Comparison of ENCODE assay signal across 13 cellular contexts in genomic region chr9:131411719-131412681, GRCh38. TPM values are rescaled to one million over a fixed set of nuclear protein-coding genes. Genes with fewer than 3 reads are reported as not detected.
A peak's percentile ranks its signal among the peaks of the same experiment; 100 is the strongest.
DNase-seq lines count a peak whose midpoint lies in the region; ATAC-seq and TF ChIP-seq lines count a peak whose summit lies in the region.
"Had no signal": no experiment of that assay in that cellular context is flagged by ENCODE, and none has a peak within 500 bp of the region (broad histone marks: within the 10 kb centered on the region; RNA-seq: fewer than 3 reads in every experiment).

No MANE protein-coding gene starts in this region.

- peak overlapping the region; percentile 50 for H3K27ac ChIP-seq in RWPE1
- H3K27ac ChIP-seq in esophagus muscularis mucosa (replicated peaks in 1 of 4) = peak overlapping the region in 3 of 4 donors; percentile 5 to 99 (median 16)
- peak overlapping the region; percentile 11 for H3K27ac ChIP-seq in psoas muscle
- no peak overlapping the region for H3K27ac ChIP-seq in transverse colon
- H3K27ac ChIP-seq: left lung, suprapubic skin had no signal

- intact Hi-C loops in activated CD4-positive, alpha-beta T cell treated with anti-CD3 and anti-CD28 coated beads for 36 hours (cut with DNase I, micrococcal nuclease) = no loop called here
- intact Hi-C loops in esophagus muscularis mucosa (cut with DNase I) (no loop called here), psoas muscle (cut with DNase I) (no loop called here), lower leg skin (cut with DNase I; ENCODE audit: low total_unique reads) (no loop called here), transverse colon (cut with DNase I; ENCODE audit: low total_unique reads) (no loop called here)

- no peak for ATAC-seq in activated CD4-positive, alpha-beta T cell treated with anti-CD3 and anti-CD28 coated beads for 36 hours
- ATAC-seq in psoas muscle = no peak
- ATAC-seq: left lung had no signal

- H3K36me3 ChIP-seq in esophagus muscularis mucosa (no peaks in the 10 kb centered on the region), psoas muscle (ENCODE audit: insufficient read depth in 1 of 2, low read depth in 1 of 2) (no peaks in the 10 kb centered on the region), transverse colon (no peaks in the 10 kb centered on the region)
- H3K36me3 ChIP-seq: suprapubic skin had no signal

- H3K27ac Mint-ChIP-seq in activated CD4-positive, alpha-beta T cell treated with anti-CD3 and anti-CD28 coated beads for 36 hours = peak overlapping the region; percentile 68

- no peak for DNase-seq in activated CD4-positive, alpha-beta T cell treated with anti-CD3 and anti-CD28 coated beads for 36 hours
- DNase-seq in activated CD4-positive, alpha-beta T cell treated with anti-CD3 and anti-CD28 coated beads for 48 hours = no peak
- DNase-seq in RWPE1 (ENCODE audit: low spot score) (no peak), esophagus muscularis mucosa (ENCODE audit: extremely low spot score) (no peak), psoas muscle (no peak), lower leg skin (ENCODE audit: low spot score in 2 of 2) (no peak), transverse colon (no peak)
- no peak for DNase-seq in stimulated activated naive CD4-positive, alpha-beta T cell (lab: John Stamatoyannopoulos, UW)
- DNase-seq: foreskin melanocyte, KBM-7, left lung, NCI-H2029 had no signal

- no peak for TF ChIP-seq POLR2A in esophagus muscularis mucosa (IDR thresholded peaks at IDR 0.05; ENCODE audit: low read depth)
- TF ChIP-seq POLR2A in lower leg skin (IDR thresholded peaks at IDR 0.05) = no peak
- no peak for TF ChIP-seq POLR2A in transverse colon (IDR thresholded peaks at IDR 0.05)

- H3K4me3 ChIP-seq in esophagus muscularis mucosa (no peak overlapping the region), psoas muscle (no peak overlapping the region), lower leg skin (ENCODE audit: low read depth, poor library complexity, severe bottlenecking) (no peak overlapping the region), transverse colon (no peak overlapping the region)
- H3K4me3 ChIP-seq: left lung, suprapubic skin had no signal

- in situ Hi-C loops in transverse colon (cut with MboI; ENCODE audit: low pct_ligation_motif_present in 1 of 4, low pct_unique_long_range_greater_than_20kb in 1 of 4, low sequenced_read_pairs in 3 of 4) = no loop called here

- TF ChIP-seq CTCF in RWPE1 (conservative IDR thresholded peaks at IDR 0.05; ENCODE audit: low read depth) (no peak), esophagus muscularis mucosa (IDR thresholded peaks at IDR 0.05) (no peak), psoas muscle (IDR thresholded peaks at IDR 0.05) (no peak), lower leg skin (IDR thresholded peaks at IDR 0.05) (no peak), transverse colon (IDR thresholded peaks at IDR 0.05) (no peak)

- 78% methylated on average over 15 of the region's 15 CpGs for WGBS in esophagus muscularis mucosa
- WGBS in psoas muscle, 3 donors = 88 to 92% (median 88%) methylated on average over 15 of the region's 15 CpGs
- WGBS in lower leg skin, 2 donors = 55 to 70% methylated on average over 15 of the region's 15 CpGs
- WGBS in transverse colon (ENCODE audit: low coverage in 1 of 2), 2 donors = 76 to 84% methylated on average over 8 to 15 of the region's 15 CpGs

- no peaks in the 10 kb centered on the region for H3K27me3 ChIP-seq in esophagus muscularis mucosa
- H3K27me3 ChIP-seq in psoas muscle (ENCODE audit: insufficient read depth in 3 of 3, low read length in 2 of 3) = no peaks in the 10 kb centered on the region
- H3K27me3 ChIP-seq in transverse colon = no peaks in the 10 kb centered on the region
- H3K27me3 ChIP-seq: left lung, suprapubic skin had no signal

- H3K4me1 ChIP-seq in esophagus muscularis mucosa (peaks cover 79 to 100% (median 99%) of the 10 kb centered on the region in 4 donors), psoas muscle (peaks cover 74% of the 10 kb centered on the region), transverse colon (peaks cover 30 to 71% (median 44%) of the 10 kb centered on the region in 4 donors)

- TF ChIP-seq EP300 in esophagus muscularis mucosa (IDR thresholded peaks at IDR 0.05) (no peak), transverse colon (IDR thresholded peaks at IDR 0.05; ENCODE audit: low read depth) (no peak)

- CTCF ChIA-PET in activated CD4-positive, alpha-beta T cell treated with anti-CD3 and anti-CD28 coated beads for 36 hours (lab: Charles Lee) = interaction anchor here (0.5 to 1.2 kb wide), 7 partner anchors 39 to 705 kb away, joined by 3 to 4 read pairs (median 3); no protein-coding TSS in a partner anchor
- CTCF ChIA-PET in RWPE1 (lab: Yijun Ruan, JAX) = interaction anchor here (0.8 kb wide), 1 partner anchor 10 kb away, joined by 4 read pairs; no protein-coding TSS in a partner anchor

- POLR2A ChIA-PET in activated CD4-positive, alpha-beta T cell treated with anti-CD3 and anti-CD28 coated beads for 36 hours (lab: Charles Lee) = interaction anchor here (1.1 kb wide), 1 partner anchor 139 kb away, joined by 4 read pairs; no protein-coding TSS in a partner anchor
- POLR2A ChIA-PET in RWPE1 (lab: Yijun Ruan, JAX; ENCODE audit: low non-redundant PET) = interaction anchor here (0.7 kb wide), 1 partner anchor 20 kb away, joined by 3 read pairs; no protein-coding TSS in a partner anchor

- no peak overlapping the region for H3K4me3 Mint-ChIP-seq in activated CD4-positive, alpha-beta T cell treated with anti-CD3 and anti-CD28 coated beads for 36 hours

- peaks cover 88% of the 10 kb centered on the region for H3K4me1 Mint-ChIP-seq in activated CD4-positive, alpha-beta T cell treated with anti-CD3 and anti-CD28 coated beads for 36 hours

- H3K9me3 ChIP-seq in esophagus muscularis mucosa (no peaks in the 10 kb centered on the region), psoas muscle (no peaks in the 10 kb centered on the region), transverse colon (no peaks in the 10 kb centered on the region)
- H3K9me3 ChIP-seq: left lung, suprapubic skin had no signal

- H3K36me3 Mint-ChIP-seq in activated CD4-positive, alpha-beta T cell treated with anti-CD3 and anti-CD28 coated beads for 36 hours (ENCODE audit: low read depth) = peaks cover 26% of the 10 kb centered on the region

- no peaks in the 10 kb centered on the region for H3K9me3 Mint-ChIP-seq in activated CD4-positive, alpha-beta T cell treated with anti-CD3 and anti-CD28 coated beads for 36 hours (ENCODE audit: low read depth)

- no peaks in the 10 kb centered on the region for H3K27me3 Mint-ChIP-seq in activated CD4-positive, alpha-beta T cell treated with anti-CD3 and anti-CD28 coated beads for 36 hours

RNA-seq across cellular contexts. Expression of gene PRRC2B, which starts 18.1 kb away (rescaled TPM):
- total RNA-seq in activated CD4-positive, alpha-beta T cell treated with anti-CD3 and anti-CD28 coated beads for 36 hours = 100 to 1,000 TPM; 151 to 184 TPM
- total RNA-seq in esophagus muscularis mucosa (100 to 1,000 TPM; 109 to 226 (median 148) TPM), psoas muscle (100 to 1,000 TPM in 1 of 4 donors, 10 to 100 TPM in 3; 63.6 to 114 (median 78.7) TPM), lower leg skin (100 to 1,000 TPM; 102 to 168 (median 144) TPM), transverse colon (100 to 1,000 TPM in 2 of 4 donors, 10 to 100 TPM in 2; 73.7 to 171 (median 98.9) TPM)
- 10 to 100 TPM; 22.7 to 42.1 (median 27.5) TPM for polyA plus RNA-seq in psoas muscle

Comparison
In these comparisons a context has a peak if more than half of its experiments do, and no peak if none do; other contexts are left out.
1. H3K27ac ChIP-seq: peak in RWPE1 (single experiment), esophagus muscularis mucosa (3 of 4) and psoas muscle (single experiment); none in transverse colon (0 of 4).